ENCODE assay signal across 14 cellular contexts in genomic region chr19:19647037-19647835, GRCh38. TPM values are rescaled to one million over a fixed set of nuclear protein-coding genes. Genes with fewer than 3 reads are reported as not detected.
DNase-seq lines count a peak whose midpoint lies in the region; ATAC-seq and TF ChIP-seq lines count a peak whose summit lies in the region.
"Had no signal": no experiment of that assay in that cellular context is flagged by ENCODE, and none has a peak within 500 bp of the region (broad histone marks: within the 10 kb centered on the region; RNA-seq: fewer than 3 reads in every experiment).

No MANE protein-coding gene starts in this region.

- H3K36me3 ChIP-seq in osteoblast (ENCODE audit: insufficient read depth, low read length) (peaks cover 52% of the 10 kb centered on the region), brain microvascular endothelial cell (replicated peaks) (peaks cover 45% of the 10 kb centered on the region)

- H3K4me3 Mint-ChIP-seq in activated naive CD8-positive, alpha-beta T cell = no peak overlapping the region
- H3K4me3 Mint-ChIP-seq in activated naive CD8-positive, alpha-beta T cell treated with anti-CD3 and anti-CD28 coated beads for 36 hours = no peak overlapping the region
- H3K4me3 Mint-ChIP-seq in CD4-positive, alpha-beta T cell = no peak overlapping the region
- H3K4me3 Mint-ChIP-seq in chondrocyte (ENCODE audit: unreplicated experiment) = no peak overlapping the region

- peaks cover 8% of the 10 kb centered on the region for H3K4me1 Mint-ChIP-seq in activated naive CD8-positive, alpha-beta T cell (ENCODE audit: low read depth)
- H3K4me1 Mint-ChIP-seq in activated naive CD8-positive, alpha-beta T cell treated with anti-CD3 and anti-CD28 coated beads for 36 hours = peaks cover 14% of the 10 kb centered on the region
- H3K4me1 Mint-ChIP-seq in CD4-positive, alpha-beta T cell (ENCODE audit: low read depth) = peaks cover 18% of the 10 kb centered on the region
- H3K4me1 Mint-ChIP-seq in chondrocyte (ENCODE audit: low read depth) = peaks cover 12% of the 10 kb centered on the region

- H3K9me3 Mint-ChIP-seq in activated naive CD8-positive, alpha-beta T cell (ENCODE audit: low read depth) = no peaks in the 10 kb centered on the region
- no peaks in the 10 kb centered on the region for H3K9me3 Mint-ChIP-seq in activated naive CD8-positive, alpha-beta T cell treated with anti-CD3 and anti-CD28 coated beads for 36 hours
- no peaks in the 10 kb centered on the region for H3K9me3 Mint-ChIP-seq in CD4-positive, alpha-beta T cell
- no peaks in the 10 kb centered on the region for H3K9me3 Mint-ChIP-seq in chondrocyte (ENCODE audit: low read depth)
- H3K9me3 Mint-ChIP-seq: CD4-positive, alpha-beta memory T cell had no signal

- TF ChIP-seq CTCF in CD4-positive, alpha-beta T cell (IDR thresholded peaks at IDR 0.05) = no peak
- TF ChIP-seq CTCF in chondrocyte (IDR thresholded peaks at IDR 0.05) (no peak), osteoblast (IDR thresholded peaks at IDR 0.05; ENCODE audit: extremely low read depth, low read depth, low read length) (no peak), brain microvascular endothelial cell (IDR thresholded peaks at IDR 0.05; ENCODE audit: low read depth, low read length, missing control alignments) (no peak)

- CTCF ChIA-PET in CD4-positive, alpha-beta T cell (lab: Charles Lee) = no interaction called here

- DNase-seq in activated naive CD8-positive, alpha-beta T cell treated with anti-CD3 and anti-CD28 coated beads for 36 hours = no peak
- no peak for DNase-seq in CD4-positive, alpha-beta T cell
- DNase-seq in chondrocyte (ENCODE audit: low spot score) (peak; percentile 94), osteoblast (ENCODE audit: insufficient read length, low spot score, missing footprints) (peak; percentile 77), brain microvascular endothelial cell (no peak), SKM-1 treated with dmso at 0.1 percent for 144 hours (lab: John Stamatoyannopoulos, UW; ENCODE audit: unreplicated experiment) (no peak)
- DNase-seq in central memory CD4-positive, alpha-beta T cell = no peak
- DNase-seq: ACHN; CD4-positive, alpha-beta memory T cell; DMS79; GM23248 had no signal

- H4K20me1 ChIP-seq in osteoblast (ENCODE audit: insufficient read depth, low read length) = peaks cover 4% of the 10 kb centered on the region

- no peak for ATAC-seq in CD4-positive, alpha-beta T cell (ENCODE audit: poor library complexity)
- ATAC-seq: GM12878 had no signal

- H3K27me3 ChIP-seq in CD4-positive, alpha-beta T cell (ENCODE audit: control insufficient read depth, insufficient read depth, low read length) = no peaks in the 10 kb centered on the region
- H3K27me3 ChIP-seq in osteoblast (ENCODE audit: insufficient read depth, low read length) = no peaks in the 10 kb centered on the region
- H3K27me3 ChIP-seq in brain microvascular endothelial cell (replicated peaks) = no peaks in the 10 kb centered on the region
- H3K27me3 ChIP-seq: BLaER1 treated with 17β-estradiol and CSF1 and Interleukin-3, amounts not matched to agents 10 nM and 100 nM had no signal

- no peak overlapping the region for H2AFZ ChIP-seq in osteoblast (ENCODE audit: low read length)
- H2AFZ ChIP-seq: GM23248 had no signal

- peak overlapping the region; percentile 10 for H3K27ac Mint-ChIP-seq in activated naive CD8-positive, alpha-beta T cell
- H3K27ac Mint-ChIP-seq in activated naive CD8-positive, alpha-beta T cell treated with anti-CD3 and anti-CD28 coated beads for 36 hours = no peak overlapping the region
- peak overlapping the region; percentile 36 for H3K27ac Mint-ChIP-seq in CD4-positive, alpha-beta T cell
- H3K27ac Mint-ChIP-seq in chondrocyte (ENCODE audit: unreplicated experiment) = no peak overlapping the region

- in situ Hi-C loops in brain microvascular endothelial cell (cut with HindIII; ENCODE audit: low pct_ligation_motif_present, low sequenced_read_pairs) = no loop called here

- H3K79me2 ChIP-seq in osteoblast (ENCODE audit: insufficient read depth, low read length) = peaks cover 8% of the 10 kb centered on the region

- H3K4me3 ChIP-seq in osteoblast (ENCODE audit: insufficient read depth, low read length) (no peak overlapping the region), brain microvascular endothelial cell (ENCODE audit: low read depth, low read length) (no peak overlapping the region)
- H3K4me3 ChIP-seq: BLaER1 treated with 17β-estradiol and CSF1 and Interleukin-3, amounts not matched to agents 10 nM and 100 nM; GM12878; GM23248 had no signal

- intact Hi-C loops in CD4-positive, alpha-beta T cell (cut with DNase I, micrococcal nuclease) = loop anchor here in 1 of 2 experiments (10.0 kb wide), 1 partner anchor 282 kb away; no protein-coding TSS in a partner anchor

- H3K27ac ChIP-seq in CD4-positive, alpha-beta T cell (ENCODE audit: low read depth, low read length) = no peak overlapping the region
- H3K27ac ChIP-seq in osteoblast (ENCODE audit: low read depth, low read length) (no peak overlapping the region), brain microvascular endothelial cell (no peak overlapping the region)
- H3K27ac ChIP-seq: BLaER1 treated with 17β-estradiol and CSF1 and Interleukin-3, amounts not matched to agents 10 nM and 100 nM; GM23248 had no signal

- no peak overlapping the region for H3K4me2 ChIP-seq in osteoblast (ENCODE audit: insufficient read depth, low read length)
- H3K4me2 ChIP-seq: BLaER1 treated with 17β-estradiol and CSF1 and Interleukin-3, amounts not matched to agents 10 nM and 100 nM had no signal

- POLR2A ChIA-PET in CD4-positive, alpha-beta T cell (lab: Charles Lee) = interaction anchor here (1.4 kb wide), 1 partner anchor 21 kb away, joined by 5 read pairs; the partner anchor contains the start of gene ZNF101

- peaks cover 8% of the 10 kb centered on the region for H3K4me1 ChIP-seq in osteoblast (ENCODE audit: insufficient read depth, low read length)

- no peaks in the 10 kb centered on the region for H3K9me3 ChIP-seq in CD4-positive, alpha-beta T cell (ENCODE audit: control insufficient read depth, low read length)
- no peaks in the 10 kb centered on the region for H3K9me3 ChIP-seq in osteoblast (ENCODE audit: low read depth, low read length)
- H3K9me3 ChIP-seq: BLaER1 treated with 17β-estradiol and CSF1 and Interleukin-3, amounts not matched to agents 10 nM and 100 nM had no signal

- no peaks in the 10 kb centered on the region for H3K27me3 Mint-ChIP-seq in activated naive CD8-positive, alpha-beta T cell
- no peaks in the 10 kb centered on the region for H3K27me3 Mint-ChIP-seq in activated naive CD8-positive, alpha-beta T cell treated with anti-CD3 and anti-CD28 coated beads for 36 hours
- H3K27me3 Mint-ChIP-seq in CD4-positive, alpha-beta T cell = no peaks in the 10 kb centered on the region
- H3K27me3 Mint-ChIP-seq in chondrocyte (ENCODE audit: low read depth) = no peaks in the 10 kb centered on the region
- H3K27me3 Mint-ChIP-seq: CD4-positive, alpha-beta memory T cell had no signal

- peaks cover 2% of the 10 kb centered on the region for H3K36me3 Mint-ChIP-seq in activated naive CD8-positive, alpha-beta T cell
- peaks cover 15% of the 10 kb centered on the region for H3K36me3 Mint-ChIP-seq in activated naive CD8-positive, alpha-beta T cell treated with anti-CD3 and anti-CD28 coated beads for 36 hours
- H3K36me3 Mint-ChIP-seq in CD4-positive, alpha-beta T cell (ENCODE audit: low read depth) = peaks cover 93% of the 10 kb centered on the region
- H3K36me3 Mint-ChIP-seq in chondrocyte (ENCODE audit: low read depth) = peaks cover 14% of the 10 kb centered on the region

RNA-seq across cellular contexts. Expression of gene GMIP, which starts 3.8 kb away (rescaled TPM):
- total RNA-seq in activated naive CD8-positive, alpha-beta T cell treated with anti-CD3 and anti-CD28 coated beads for 36 hours = 10 to 100 TPM; 53.3 to 54.7 TPM
- total RNA-seq in CD4-positive, alpha-beta T cell = 10 to 100 TPM; 89.6 to 97.0 TPM
- total RNA-seq in chondrocyte (18.0 to 19.5 TPM (median 18.3 TPM) in 3 replicates), osteoblast (4.7 and 6.5 TPM in 2 replicates)

RNA-seq across cellular contexts. Expression of gene ATP13A1, which starts 16.2 kb away (rescaled TPM):
- 10 to 100 TPM; 72.6 to 76.4 TPM for total RNA-seq in activated naive CD8-positive, alpha-beta T cell treated with anti-CD3 and anti-CD28 coated beads for 36 hours
- 10 to 100 TPM; 84.8 to 87.6 TPM for total RNA-seq in CD4-positive, alpha-beta T cell
- total RNA-seq in chondrocyte = 48.1 to 68.3 TPM (median 48.8 TPM) in 3 replicates
- 43.3 and 65.9 TPM in 2 replicates for total RNA-seq in osteoblast

RNA-seq across cellular contexts. Expression of gene LPAR2, which starts 19.2 kb away (rescaled TPM):
- total RNA-seq in activated naive CD8-positive, alpha-beta T cell treated with anti-CD3 and anti-CD28 coated beads for 36 hours = 10 to 100 TPM; 23.7 to 28.4 TPM
- total RNA-seq in CD4-positive, alpha-beta T cell = 10 to 100 TPM; 85.9 to 93.7 TPM
- 8.1 to 9.5 TPM (median 8.2 TPM) in 3 replicates for total RNA-seq in chondrocyte
- total RNA-seq in osteoblast = 0.72 and 0.88 TPM in 2 replicates

RNA-seq across cellular contexts. Expression of gene ZNF101, which starts 21.4 kb away (rescaled TPM):
- 10 to 100 TPM; 71.8 to 73.2 TPM for total RNA-seq in activated naive CD8-positive, alpha-beta T cell treated with anti-CD3 and anti-CD28 coated beads for 36 hours
- 10 to 100 TPM; 58.8 to 60.6 TPM for total RNA-seq in CD4-positive, alpha-beta T cell
- total RNA-seq in chondrocyte = 5.4 to 9.8 TPM (median 6.2 TPM) in 3 replicates
- 7.2 and 9.4 TPM in 2 replicates for total RNA-seq in osteoblast

RNA-seq across cellular contexts. Expression of gene PBX4, which starts 28.7 kb away (rescaled TPM):
- total RNA-seq in activated naive CD8-positive, alpha-beta T cell treated with anti-CD3 and anti-CD28 coated beads for 36 hours = 1 to 10 TPM; 8.2 to 9.6 TPM
- total RNA-seq in CD4-positive, alpha-beta T cell = 10 to 100 TPM; 50.1 to 51.8 TPM
- total RNA-seq in chondrocyte (1.1 to 1.5 TPM (median 1.2 TPM) in 3 replicates), osteoblast (0.36 and 0.88 TPM in 2 replicates)

Comparison
In these comparisons a context has a peak if more than half of its experiments do, and no peak if none do; other contexts are left out.
1. H3K27ac Mint-ChIP-seq: peak in activated naive CD8-positive, alpha-beta T cell (single experiment) and CD4-positive, alpha-beta T cell (single experiment); none in activated naive CD8-positive, alpha-beta T cell treated with anti-CD3 and anti-CD28 coated beads for 36 hours (single experiment) and chondrocyte (single experiment).
2. DNase-seq: peak in chondrocyte (single experiment) and osteoblast (single experiment); none in activated naive CD8-positive, alpha-beta T cell treated with anti-CD3 and anti-CD28 coated beads for 36 hours (single experiment), CD4-positive, alpha-beta T cell (0 of 10), brain microvascular endothelial cell (single experiment), central memory CD4-positive, alpha-beta T cell (single experiment) and SKM-1 treated with dmso at 0.1 percent for 144 hours (single experiment).